In genomic region chr7:151631968-151632749, GRCh38 we compare ENCODE assay signal across 8 cellular contexts.
DNase-seq lines count a peak whose midpoint lies in the region; FAIRE-seq and TF ChIP-seq lines count a peak whose summit lies in the region.

No MANE protein-coding gene starts in this region.

- peaks cover 11% of the 10 kb centered on the region for H3K4me1 ChIP-seq in hepatocyte (ENCODE audit: insufficient read depth)

- no peaks in the 10 kb centered on the region for H3K9me3 Mint-ChIP-seq in HFFc6
- H3K9me3 Mint-ChIP-seq in T-helper 2 cell treated with Interferon-gamma antibody and Interleukin-4, amounts not matched to agents 5 μg/mL and 100 μg/mL, for 36 hours: peaks cover 5% of the 10 kb centered on the region

- H3K27me3 Mint-ChIP-seq in HFFc6 (ENCODE audit: insufficient read depth): peaks cover 1% of the 10 kb centered on the region; the same call in 1 of the 2 replicates
- H3K27me3 Mint-ChIP-seq in T-helper 2 cell treated with Interferon-gamma antibody and Interleukin-4, amounts not matched to agents 5 μg/mL and 100 μg/mL, for 36 hours (ENCODE audit: low read depth): no peaks in the 10 kb centered on the region

- no peak for TF ChIP-seq POLR2A in GM12891 (IDR thresholded peaks at IDR 0.05; ENCODE audit: low read depth, low read length)

- H3K36me3 ChIP-seq in hepatocyte (replicated peaks; ENCODE audit: insufficient read depth, low read depth): no peaks in the 10 kb centered on the region

- no peaks in the 10 kb centered on the region for H3K9me2 ChIP-seq in hepatocyte (replicated peaks; ENCODE audit: insufficient read depth)

- H2AFZ ChIP-seq in hepatocyte: peak overlapping the region; percentile 74

- peaks cover 37% of the 10 kb centered on the region for H3K79me2 ChIP-seq in hepatocyte

- peaks cover 4% of the 10 kb centered on the region for H4K20me1 ChIP-seq in hepatocyte (ENCODE audit: insufficient read depth, poor library complexity, severe bottlenecking)

- H3K4me2 ChIP-seq in hepatocyte: peak overlapping the region; percentile 86

- H3K36me3 Mint-ChIP-seq in HFFc6 (ENCODE audit: low read depth): no peaks in the 10 kb centered on the region; the same call in 1 of the 2 replicates
- H3K36me3 Mint-ChIP-seq in T-helper 2 cell treated with Interferon-gamma antibody and Interleukin-4, amounts not matched to agents 5 μg/mL and 100 μg/mL, for 36 hours (ENCODE audit: low read depth): peaks cover 5% of the 10 kb centered on the region

- WGBS in hepatocyte (ENCODE audit: low lambda C conversion rate, missing lambda C conversion rate): 1% methylated on average over 29 of the region's 108 CpGs

- H3K9me3 ChIP-seq in hepatocyte (ENCODE audit: low read depth): peaks cover 4% of the 10 kb centered on the region

- H3K27me3 ChIP-seq in hepatocyte: no peaks in the 10 kb centered on the region

- TF ChIP-seq CTCF in HFFc6 (IDR thresholded peaks at IDR 0.05): peak; percentile 56; the same call in 1 of the 2 replicates
- peak; percentile 30 for TF ChIP-seq CTCF in hepatocyte (IDR thresholded peaks at IDR 0.05; ENCODE audit: poor library complexity)
- TF ChIP-seq CTCF in retinal pigment epithelial cell (conservative IDR thresholded peaks at IDR 0.05; ENCODE audit: low read depth, low read length): peak; percentile 19

- FAIRE-seq in GM12891 (lab: Jason Lieb, UNC): peak; percentile 81

- peak overlapping the region; percentile 70 for H3K4me3 ChIP-seq in hepatocyte
- H3K4me3 ChIP-seq in retinal pigment epithelial cell (ENCODE audit: low read length): peak overlapping the region; percentile 92

- DNase-seq in GM12891 (ENCODE audit: insufficient read length, low spot score) (peak; percentile 75), HFFc6 (peak; percentile 51), NAMALWA (ENCODE audit: low spot score) (peak; percentile 58), anterior cingulate cortex (lab: John Stamatoyannopoulos, UW) (peak in 56 of 58 donors; percentile 21 to 91 (median 70)), hepatocyte (ENCODE audit: low spot score) (peak; percentile 94), retinal pigment epithelial cell (ENCODE audit: low read depth) (no peak), foreskin melanocyte (no peak)
- DNase-seq in T-helper 2 cell treated with Interferon-gamma antibody and Interleukin-4, amounts not matched to agents 5 μg/mL and 100 μg/mL, for 36 hours (ENCODE audit: low spot score): peak; percentile 88

- peak overlapping the region; percentile 62; the same call in 1 of the 2 replicates for H3K27ac Mint-ChIP-seq in HFFc6
- peak overlapping the region; percentile 97 for H3K27ac Mint-ChIP-seq in T-helper 2 cell treated with Interferon-gamma antibody and Interleukin-4, amounts not matched to agents 5 μg/mL and 100 μg/mL, for 36 hours

- peak overlapping the region; percentile 86 for H3K4me3 Mint-ChIP-seq in HFFc6
- H3K4me3 Mint-ChIP-seq in T-helper 2 cell treated with Interferon-gamma antibody and Interleukin-4, amounts not matched to agents 5 μg/mL and 100 μg/mL, for 36 hours: peak overlapping the region; percentile 98

- H3K4me1 Mint-ChIP-seq in HFFc6 (ENCODE audit: low read depth): peaks cover 31% of the 10 kb centered on the region
- H3K4me1 Mint-ChIP-seq in T-helper 2 cell treated with Interferon-gamma antibody and Interleukin-4, amounts not matched to agents 5 μg/mL and 100 μg/mL, for 36 hours (ENCODE audit: low read depth): peaks cover 20% of the 10 kb centered on the region

- peak overlapping the region; percentile 96 for H3K27ac ChIP-seq in hepatocyte

TF ChIP-seq in GM12891, 5 proteins besides CTCF, POLR2A, EP300 and RAD21:
- TF ChIP-seq TAF1 (IDR thresholded peaks at IDR 0.05; ENCODE audit: low read depth, low read length): no peak; the same call in 1 of the 2 replicates
- TF ChIP-seq PAX5 (IDR thresholded peaks at IDR 0.05; ENCODE audit: insufficient read depth, low read length, severe bottlenecking): no peak
- no peak for TF ChIP-seq POLR2AphosphoS5 (IDR thresholded peaks at IDR 0.05; ENCODE audit: low read depth, low read length)
- no peak for TF ChIP-seq SPI1 (IDR thresholded peaks at IDR 0.05; ENCODE audit: low read depth, low read length)
- no peak for TF ChIP-seq POU2F2 (IDR thresholded peaks at IDR 0.05; ENCODE audit: low read depth, low read length)

Comparison
In these comparisons a context has a peak if more than half of its experiments do, and no peak if none do; other contexts are left out.
1. DNase-seq: peak in GM12891 (single experiment), HFFc6 (single experiment), NAMALWA (single experiment), T-helper 2 cell treated with Interferon-gamma antibody and Interleukin-4, amounts not matched to agents 5 μg/mL and 100 μg/mL, for 36 hours (single experiment), anterior cingulate cortex (56 of 58) and hepatocyte (single experiment); none in retinal pigment epithelial cell (single experiment) and foreskin melanocyte (single experiment).
2. Peak in every context shown above with its lines, with median percentiles within 50 percentile points of each other: CTCF ChIP-seq.